In the genomic region with DNA sequence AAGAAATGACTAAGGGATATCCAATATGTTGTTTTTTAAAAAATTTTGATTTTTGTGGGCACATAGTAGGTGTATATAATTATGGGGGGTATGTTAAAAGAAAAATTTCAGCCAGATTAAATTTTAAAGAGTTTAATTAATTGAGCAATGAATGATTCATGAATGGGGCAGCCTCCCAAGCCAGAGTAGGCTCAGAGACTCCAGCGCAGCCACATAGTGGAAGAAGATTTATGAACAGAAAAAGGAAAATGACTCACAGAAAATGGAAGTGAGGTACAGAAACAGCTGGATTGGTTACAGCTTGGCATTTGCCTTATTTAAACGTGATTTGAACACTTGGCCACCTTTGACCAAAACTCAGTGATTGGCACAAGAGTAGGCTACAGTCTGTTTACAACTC, we compare ENCODE assay signal across 27 cellular contexts.
"Had no signal": no experiment of that assay in that cellular context is flagged by ENCODE, and none has a peak within 500 bp of the region (broad histone marks: within the 10 kb centered on the region; RNA-seq: fewer than 3 reads in every experiment).

No MANE protein-coding gene starts in this region.

- DNase-seq: activated CD4-positive, alpha-beta T cell treated with anti-CD3 and anti-CD28 coated beads for 4 hours; activated CD8-positive, alpha-beta memory T cell treated with anti-CD3 and anti-CD28 coated beads, Interleukin-2, amount 50 U/mL, for 4 hours; activated CD8-positive, alpha-beta T cell treated with anti-CD3 and anti-CD28 coated beads for 36 hours; activated gamma-delta T cell treated with Interleukin-2 at 50 U/mL for 16 hours; activated naive CD4-positive, alpha-beta T cell treated with anti-CD3 and anti-CD28 coated beads, Interleukin-2, amount 10 ng/mL, durations not matched to agents 7 days and 5 days; activated naive CD8-positive, alpha-beta T cell treated with anti-CD3 and anti-CD28 coated beads for 36 hours; activated T-cell treated with anti-CD3 and anti-CD28 coated beads, Interleukin-2, amount 50 U/mL, for 72 hours; brain microvascular endothelial cell; cerebellar nuclear complex; Karpas-422; NCI-H1048; NCI-H146; NCI-H1930; NCI-H2107; NCI-H345; NCI-H510A; NCI-H82; NK-92 treated with Interleukin-12 subunit alpha and Interleukin-12 subunit beta, amount 100 ng/mL, for 24 hours; OCI-M1; Peyer's patch; Right ventricle myocardium superior; SJCRH30; SK-N-SH; T-helper 1 cell; WERI-Rb-1 had no signal

- H3K27me3 Mint-ChIP-seq: activated CD8-positive, alpha-beta T cell treated with anti-CD3 and anti-CD28 coated beads for 36 hours; activated naive CD4-positive, alpha-beta T cell treated with anti-CD3 and anti-CD28 coated beads, Interleukin-2, amount 10 ng/mL, durations not matched to agents 7 days and 5 days; activated naive CD8-positive, alpha-beta T cell treated with anti-CD3 and anti-CD28 coated beads for 36 hours had no signal

- H3K4me3 ChIP-seq: Peyer's patch, SJCRH30 had no signal

- H3K4me1 ChIP-seq: Peyer's patch, SJCRH30 had no signal

- H3K4me2 ChIP-seq: SK-N-SH had no signal

- H3K36me3 ChIP-seq: brain microvascular endothelial cell, Peyer's patch, SJCRH30, WERI-Rb-1 had no signal

- H3K9me2 ChIP-seq: SK-N-SH had no signal

- H3K36me3 Mint-ChIP-seq: activated naive CD4-positive, alpha-beta T cell treated with anti-CD3 and anti-CD28 coated beads, Interleukin-2, amount 10 ng/mL, durations not matched to agents 7 days and 5 days; activated naive CD8-positive, alpha-beta T cell treated with anti-CD3 and anti-CD28 coated beads for 36 hours had no signal

- H3K9ac ChIP-seq: SK-N-SH had no signal

- H3K27ac ChIP-seq: brain microvascular endothelial cell, Peyer's patch, RWPE1, SJCRH30, WERI-Rb-1 had no signal

- H3K4me3 Mint-ChIP-seq: activated CD8-positive, alpha-beta T cell treated with anti-CD3 and anti-CD28 coated beads for 36 hours; activated naive CD4-positive, alpha-beta T cell treated with anti-CD3 and anti-CD28 coated beads, Interleukin-2, amount 10 ng/mL, durations not matched to agents 7 days and 5 days; activated naive CD8-positive, alpha-beta T cell treated with anti-CD3 and anti-CD28 coated beads for 36 hours; activated T-cell treated with anti-CD3 and anti-CD28 coated beads, Interleukin-2, amount 50 U/mL, for 72 hours had no signal

- H3K9me3 ChIP-seq: Peyer's patch, SJCRH30, SK-N-SH had no signal

- H3K27ac Mint-ChIP-seq: activated CD8-positive, alpha-beta T cell treated with anti-CD3 and anti-CD28 coated beads for 36 hours; activated naive CD4-positive, alpha-beta T cell treated with anti-CD3 and anti-CD28 coated beads, Interleukin-2, amount 10 ng/mL, durations not matched to agents 7 days and 5 days; activated naive CD8-positive, alpha-beta T cell treated with anti-CD3 and anti-CD28 coated beads for 36 hours; activated T-cell treated with anti-CD3 and anti-CD28 coated beads, Interleukin-2, amount 50 U/mL, for 72 hours; activated T-helper 2 cell treated with anti-CD3 and anti-CD28 coated beads, Interferon-gamma antibody, Interleukin-2, Interleukin-4, amounts not matched to agents 10 μg/mL and 5 μg/mL and 100 μg/mL, durations not matched to agents 14 hours and 24 hours and 36 hours had no signal

- H3K4me1 Mint-ChIP-seq: activated naive CD4-positive, alpha-beta T cell treated with anti-CD3 and anti-CD28 coated beads, Interleukin-2, amount 10 ng/mL, durations not matched to agents 7 days and 5 days; activated naive CD8-positive, alpha-beta T cell treated with anti-CD3 and anti-CD28 coated beads for 36 hours had no signal

- ATAC-seq: activated CD8-positive, alpha-beta T cell treated with anti-CD3 and anti-CD28 coated beads for 36 hours; activated T-cell treated with anti-CD3 and anti-CD28 coated beads, Interleukin-2, amount 50 U/mL, for 72 hours had no signal

- H3K27me3 ChIP-seq: brain microvascular endothelial cell, Peyer's patch, SJCRH30 had no signal
